Comparison of ENCODE assay signal across 12 cellular contexts in genomic region chr9:137674307-137675305, GRCh38. TPM values are rescaled to one million over a fixed set of nuclear protein-coding genes. Genes with fewer than 3 reads are reported as not detected.
DNase-seq lines count a peak whose midpoint lies in the region; ATAC-seq and TF ChIP-seq lines count a peak whose summit lies in the region.
"Had no signal": no experiment of that assay in that cellular context is flagged by ENCODE, and none has a peak within 500 bp of the region (broad histone marks: within the 10 kb centered on the region; RNA-seq: fewer than 3 reads in every experiment).

No MANE protein-coding gene starts in this region.

- H3K36me3 Mint-ChIP-seq in stimulated activated naive CD8-positive, alpha-beta T cell treated with anti-CD3 and anti-CD28 coated beads, Interleukin-15, Interleukin-2, amounts not matched to agents 100 ng/mL and 50 ng/mL, for 24 hours (ENCODE audit: low read depth), result peaks cover 14% of the 10 kb centered on the region

- H4K20me1 ChIP-seq in smooth muscle cell (ENCODE audit: low read depth), result peaks cover 97% of the 10 kb centered on the region

- H3K36me3 ChIP-seq in smooth muscle cell (ENCODE audit: low read depth), result no peaks in the 10 kb centered on the region

- H3K79me2 ChIP-seq in smooth muscle cell (ENCODE audit: low read depth), result peaks cover 91% of the 10 kb centered on the region

- H3K9me3 ChIP-seq in smooth muscle cell (replicated peaks; ENCODE audit: low read depth), result no peaks in the 10 kb centered on the region
- H3K9me3 ChIP-seq: left lung had no signal

- TF ChIP-seq CTCF in dorsolateral prefrontal cortex (IDR thresholded peaks at IDR 0.05 in 54 of 56, conservative IDR thresholded peaks at IDR 0.05 in 2 of 56; ENCODE audit: low read depth in 1 of 56, partially characterized antibody in 56 of 56) (peak in 1 of 56 donors; percentile 5), smooth muscle cell (IDR thresholded peaks at IDR 0.05; ENCODE audit: borderline replicate concordance, insufficient read depth, poor library complexity, severe bottlenecking) (no peak)

- H3K27me3 ChIP-seq in dorsolateral prefrontal cortex, result no peaks in the 10 kb centered on the region
- H3K27me3 ChIP-seq in smooth muscle cell (ENCODE audit: low read depth), result no peaks in the 10 kb centered on the region
- H3K27me3 ChIP-seq: left lung had no signal

- no peak for DNase-seq in stimulated activated naive CD8-positive, alpha-beta T cell treated with anti-CD3 and anti-CD28 coated beads, Interleukin-15, Interleukin-2, amounts not matched to agents 100 U/mL and 50 U/mL, for 24 hours
- DNase-seq in dorsolateral prefrontal cortex (peak in 2 of 10 donors; percentile 38 to 67), middle frontal gyrus (ENCODE audit: extremely low spot score, low spot score) (peak; percentile 37), NCI-H524 (lab: John Stamatoyannopoulos, UW) (no peak), smooth muscle cell (lab: John Stamatoyannopoulos, UW; ENCODE audit: unreplicated experiment) (no peak)
- DNase-seq: DND-41; effector memory CD8-positive, alpha-beta T cell; GM23248; left lung had no signal

- intact Hi-C loops in dorsolateral prefrontal cortex (cut with DNase I), result loop anchor here (5.0 to 10.0 kb wide), 2 partner anchors 88 to 90 kb away; no protein-coding TSS in a partner anchor

- peak overlapping the region in 3 of 59 donors; percentile 9 to 19 (median 15) for H3K4me3 ChIP-seq in dorsolateral prefrontal cortex
- no peak overlapping the region for H3K4me3 ChIP-seq in smooth muscle cell
- H3K4me3 ChIP-seq: GM23248, left lung had no signal

- peak overlapping the region; percentile 33 for H3K27ac Mint-ChIP-seq in stimulated activated naive CD8-positive, alpha-beta T cell treated with anti-CD3 and anti-CD28 coated beads, Interleukin-15, Interleukin-2, amounts not matched to agents 100 ng/mL and 50 ng/mL, for 24 hours

- no peak overlapping the region for H2AFZ ChIP-seq in smooth muscle cell (ENCODE audit: low read depth)
- H2AFZ ChIP-seq: GM23248 had no signal

- no peaks in the 10 kb centered on the region for H3K9me3 Mint-ChIP-seq in stimulated activated naive CD8-positive, alpha-beta T cell treated with anti-CD3 and anti-CD28 coated beads, Interleukin-15, Interleukin-2, amounts not matched to agents 100 ng/mL and 50 ng/mL, for 24 hours
- H3K9me3 Mint-ChIP-seq: effector memory CD8-positive, alpha-beta T cell had no signal

- H3K27ac ChIP-seq in dorsolateral prefrontal cortex (peak overlapping the region in 36 of 59 donors; percentile 2 to 81 (median 38)), smooth muscle cell (ENCODE audit: low read depth) (no peak overlapping the region)
- H3K27ac ChIP-seq: GM23248, left lung had no signal

- no peaks in the 10 kb centered on the region for H3K27me3 Mint-ChIP-seq in stimulated activated naive CD8-positive, alpha-beta T cell treated with anti-CD3 and anti-CD28 coated beads, Interleukin-15, Interleukin-2, amounts not matched to agents 100 ng/mL and 50 ng/mL, for 24 hours
- H3K27me3 Mint-ChIP-seq: effector memory CD8-positive, alpha-beta T cell had no signal

- peaks cover 31% of the 10 kb centered on the region for H3K4me1 ChIP-seq in smooth muscle cell (ENCODE audit: low read depth)

- ATAC-seq in stimulated activated naive CD8-positive, alpha-beta T cell treated with anti-CD3 and anti-CD28 coated beads, Interleukin-15, Interleukin-2, amounts not matched to agents 100 U/mL and 50 U/mL, for 24 hours, result no peak
- no peak for ATAC-seq in GM21367 (IDR thresholded peaks at IDR 0.05; ENCODE audit: unreplicated experiment)
- ATAC-seq in GM18873 (IDR thresholded peaks at IDR 0.05; ENCODE audit: low FRiP score, unreplicated experiment), result no peak
- ATAC-seq: effector memory CD8-positive, alpha-beta T cell; left lung had no signal

- H3F3A ChIP-seq in smooth muscle cell (ENCODE audit: low read depth), result no peaks in the 10 kb centered on the region

- WGBS in smooth muscle cell (ENCODE audit: low lambda C conversion rate), result 77% methylated on average over 20 of the region's 20 CpGs

- no peak overlapping the region for H3K9ac ChIP-seq in smooth muscle cell (ENCODE audit: low read depth)
- H3K9ac ChIP-seq: GM23248 had no signal

- H3K4me2 ChIP-seq in smooth muscle cell, result no peak overlapping the region

- no peak overlapping the region for H3K4me3 Mint-ChIP-seq in stimulated activated naive CD8-positive, alpha-beta T cell treated with anti-CD3 and anti-CD28 coated beads, Interleukin-15, Interleukin-2, amounts not matched to agents 100 ng/mL and 50 ng/mL, for 24 hours
- H3K4me3 Mint-ChIP-seq: effector memory CD8-positive, alpha-beta T cell had no signal

- peaks cover 42% of the 10 kb centered on the region for H3K4me1 Mint-ChIP-seq in stimulated activated naive CD8-positive, alpha-beta T cell treated with anti-CD3 and anti-CD28 coated beads, Interleukin-15, Interleukin-2, amounts not matched to agents 100 ng/mL and 50 ng/mL, for 24 hours (ENCODE audit: low read depth)

RNA-seq across cellular contexts. Expression of gene EHMT1, which starts 55.8 kb away (rescaled TPM):
- total RNA-seq in dorsolateral prefrontal cortex (100 to 1,000 TPM in 28 of 120 experiments, 10 to 100 TPM in 92; 47.9 to 151 (median 85.0) TPM), smooth muscle cell (23.1 and 25.6 TPM in 2 replicates)
- 34.1 and 56.6 TPM in 2 replicates for polyA plus RNA-seq in smooth muscle cell
